Comparison of ENCODE assay signal across 29 cellular contexts in the genomic region with DNA sequence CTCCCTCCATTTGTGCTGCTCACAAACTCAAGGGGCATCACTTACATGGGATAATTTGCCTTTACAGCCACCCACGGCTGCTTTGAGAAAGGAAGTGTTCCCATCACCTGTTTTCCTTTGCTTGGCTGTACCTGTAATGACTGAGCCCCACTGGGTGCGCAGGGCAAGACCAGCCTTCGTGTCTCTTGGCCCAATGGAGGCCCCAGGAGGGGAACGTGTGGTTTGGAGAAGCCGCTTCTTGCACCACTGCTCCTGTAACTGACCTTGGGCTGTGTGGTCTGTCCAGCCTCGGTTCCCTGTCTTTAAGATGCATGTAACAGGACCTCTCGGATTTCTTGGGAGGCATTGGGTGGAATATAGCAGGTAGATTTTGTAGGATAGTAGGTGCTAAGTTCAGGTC. TPM values are rescaled to one million over a fixed set of nuclear protein-coding genes. Genes with fewer than 3 reads are reported as not detected.
DNase-seq lines count a peak whose midpoint lies in the region; ATAC-seq and TF ChIP-seq lines count a peak whose summit lies in the region.
"Had no signal": no experiment of that assay in that cellular context is flagged by ENCODE, and none has a peak within 500 bp of the region (broad histone marks: within the 10 kb centered on the region; RNA-seq: fewer than 3 reads in every experiment).

No MANE protein-coding gene starts in this region.

- H3K9me3 ChIP-seq in tibial artery: no peaks in the 10 kb centered on the region
- H3K9me3 ChIP-seq: BE2C, colonic mucosa, neutrophil, SK-N-SH had no signal

- intact Hi-C loops in posterior vena cava (cut with DNase I): no loop called here
- intact Hi-C loops in tibial artery (cut with DNase I; ENCODE audit: low total_unique reads): loop anchor here (5.0 kb wide), 1 partner anchor 42 kb away; the partner anchor contains the start of gene LDLRAD4

- peak; percentile 13 for DNase-seq in activated T-cell treated with anti-CD3 and anti-CD28 coated beads, Interleukin-2, amount 50 U/mL, for 1 hour
- DNase-seq in activated T-cell treated with anti-CD3 and anti-CD28 coated beads, Interleukin-2, amount 50 U/mL, for 4 hours: no peak
- DNase-seq in coronary artery (ENCODE audit: low spot score): peak; percentile 76
- peak; percentile 68 for DNase-seq in posterior vena cava (ENCODE audit: low spot score)
- peak in 1 of 2 donors; percentile 18 for DNase-seq in tibial artery
- DNase-seq in iPS-NIHi11 (ENCODE audit: low spot score): no peak
- no peak for DNase-seq in NOMO-1 treated with DMSO at 0.1 percent for 48 hours (lab: John Stamatoyannopoulos, UW; ENCODE audit: unreplicated experiment)
- DNase-seq: activated CD4-positive, alpha-beta T cell treated with anti-CD3 and anti-CD28 coated beads, Interleukin-2, amount 10 ng/mL, durations not matched to agents 7 days and 5 days; activated gamma-delta T cell treated with Interleukin-2 at 50 U/mL for 16 hours; BE2C; brain microvascular endothelial cell; colonic mucosa; COR-L47; DND-41; IMR-90; NCI-H1105; NCI-H1930; NCI-H345; NCI-H82; SK-N-SH; stimulated activated CD4-positive, alpha-beta T cell treated with anti-CD3 and anti-CD28 coated beads, Interleukin-12 subunit alpha, Interleukin-12 subunit beta, amount 100 ng/mL, for 4 hours; stimulated activated CD4-positive, alpha-beta T cell treated with anti-CD3 and anti-CD28 coated beads, Interleukin-4, amount 100 ng/mL, for 4 hours had no signal

- no peaks in the 10 kb centered on the region for H3K27me3 Mint-ChIP-seq in activated T-cell treated with anti-CD3 and anti-CD28 coated beads, Interleukin-2, amount 50 U/mL, for 4 hours (ENCODE audit: low read depth)
- H3K27me3 Mint-ChIP-seq: activated CD4-positive, alpha-beta T cell treated with anti-CD3 and anti-CD28 coated beads, Interleukin-2, amount 10 ng/mL, durations not matched to agents 7 days and 5 days; stimulated activated naive CD8-positive, alpha-beta T cell treated with anti-CD3 and anti-CD28 coated beads, Interleukin-15, Interleukin-2, amounts not matched to agents 100 ng/mL and 50 ng/mL, for 24 hours had no signal

- no peak for ATAC-seq in activated T-cell treated with anti-CD3 and anti-CD28 coated beads, Interleukin-2, amount 50 U/mL, for 4 hours
- ATAC-seq in GM21515 (IDR thresholded peaks at IDR 0.05; ENCODE audit: unreplicated experiment): no peak

- H3K4me3 Mint-ChIP-seq in activated T-cell treated with anti-CD3 and anti-CD28 coated beads, Interleukin-2, amount 50 U/mL, for 4 hours: no peak overlapping the region
- H3K4me3 Mint-ChIP-seq: activated CD4-positive, alpha-beta T cell treated with anti-CD3 and anti-CD28 coated beads, Interleukin-2, amount 10 ng/mL, durations not matched to agents 7 days and 5 days; endodermal cell; stimulated activated naive CD8-positive, alpha-beta T cell treated with anti-CD3 and anti-CD28 coated beads, Interleukin-15, Interleukin-2, amounts not matched to agents 100 ng/mL and 50 ng/mL, for 24 hours; T-helper 2 cell treated with Interferon-gamma antibody and Interleukin-4, amounts not matched to agents 5 μg/mL and 100 μg/mL, for 36 hours had no signal

- H3K4me1 ChIP-seq in tibial artery: peaks cover 7 to 65% (median 58%) of the 10 kb centered on the region in 4 donors
- H3K4me1 ChIP-seq: BE2C, colonic mucosa had no signal

- H3K27ac ChIP-seq in coronary artery: peak overlapping the region; percentile 3 to 73
- peak overlapping the region; percentile 71 to 77 for H3K27ac ChIP-seq in tibial artery
- H3K27ac ChIP-seq: brain microvascular endothelial cell, colonic mucosa, neutrophil, VCaP had no signal

- no peak for TF ChIP-seq CTCF in coronary artery (IDR thresholded peaks at IDR 0.05)
- no peak for TF ChIP-seq CTCF in tibial artery (IDR thresholded peaks at IDR 0.05)

- no peaks in the 10 kb centered on the region for H3K27me3 ChIP-seq in tibial artery
- H3K27me3 ChIP-seq: BE2C, brain microvascular endothelial cell, colonic mucosa, neutrophil had no signal

- no peaks in the 10 kb centered on the region for H3K9me3 Mint-ChIP-seq in activated T-cell treated with anti-CD3 and anti-CD28 coated beads, Interleukin-2, amount 50 U/mL, for 4 hours
- H3K9me3 Mint-ChIP-seq: activated CD4-positive, alpha-beta T cell treated with anti-CD3 and anti-CD28 coated beads, Interleukin-2, amount 10 ng/mL, durations not matched to agents 7 days and 5 days; endodermal cell; stimulated activated naive CD8-positive, alpha-beta T cell treated with anti-CD3 and anti-CD28 coated beads, Interleukin-15, Interleukin-2, amounts not matched to agents 100 ng/mL and 50 ng/mL, for 24 hours; T-helper 2 cell treated with Interferon-gamma antibody and Interleukin-4, amounts not matched to agents 5 μg/mL and 100 μg/mL, for 36 hours had no signal

- H3K36me3 ChIP-seq in tibial artery: no peaks in the 10 kb centered on the region
- H3K36me3 ChIP-seq: BE2C, brain microvascular endothelial cell, colonic mucosa, neutrophil had no signal

- H3K4me1 Mint-ChIP-seq in activated T-cell treated with anti-CD3 and anti-CD28 coated beads, Interleukin-2, amount 50 U/mL, for 4 hours (ENCODE audit: low read depth): peaks cover 27% of the 10 kb centered on the region

- no peaks in the 10 kb centered on the region for H3K36me3 Mint-ChIP-seq in activated T-cell treated with anti-CD3 and anti-CD28 coated beads, Interleukin-2, amount 50 U/mL, for 4 hours (ENCODE audit: insufficient read depth)

- H3K4me3 ChIP-seq in coronary artery: no peak overlapping the region
- H3K4me3 ChIP-seq in tibial artery: no peak overlapping the region
- H3K4me3 ChIP-seq: colonic mucosa had no signal

RNA-seq across cellular contexts. Expression of gene LDLRAD4, which starts 41.1 kb away (rescaled TPM):
- 10 to 100 TPM; 17.5 to 20.4 (median 18.3) TPM for total RNA-seq in activated T-cell treated with anti-CD3 and anti-CD28 coated beads, Interleukin-2, amount 50 U/mL, for 4 hours
- total RNA-seq in posterior vena cava: 10 to 100 TPM; 52.3 to 74.8 TPM
- total RNA-seq: fibroblast of lung, IMR-90 had no signal

Comparison
In these comparisons a context has a peak if more than half of its experiments do, and no peak if none do; other contexts are left out.
1. DNase-seq: peak in activated T-cell treated with anti-CD3 and anti-CD28 coated beads, Interleukin-2, amount 50 U/mL, for 1 hour (single experiment), coronary artery (single experiment) and posterior vena cava (single experiment); none in activated T-cell treated with anti-CD3 and anti-CD28 coated beads, Interleukin-2, amount 50 U/mL, for 4 hours (single experiment), iPS-NIHi11 (single experiment) and NOMO-1 treated with DMSO at 0.1 percent for 48 hours (single experiment).